2 cellular contexts compared by ENCODE assay signal in the genomic region with DNA sequence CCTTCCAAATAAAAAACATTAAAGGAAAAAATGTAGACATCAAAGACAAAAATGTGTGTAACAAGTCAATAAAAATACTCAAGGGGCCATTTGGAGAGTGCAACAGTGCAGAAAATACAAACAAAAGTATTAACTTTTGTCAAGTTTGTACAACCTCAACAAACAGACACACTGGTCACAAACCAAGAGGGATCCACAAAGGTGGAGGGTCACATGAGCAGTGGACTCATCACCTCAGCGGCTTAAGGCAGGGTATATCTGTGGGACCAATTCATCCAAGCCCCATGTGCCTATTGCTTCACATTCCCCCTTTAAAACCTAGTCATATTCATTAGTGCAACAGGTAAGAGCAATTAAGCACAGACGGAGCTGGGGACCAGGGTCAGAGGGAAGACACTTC.
TF ChIP-seq lines count a peak whose summit lies in the region.

No MANE protein-coding gene starts in this region.

TF ChIP-seq in HEK293, 187 proteins besides CTCF, POLR2A, EP300 and RAD21:
- TF ChIP-seq SCRT2 (tag by site-specific recombination; IDR thresholded peaks at IDR 0.05) = peak; percentile 54
- TF ChIP-seq ZNF664 (tag by site-specific recombination; IDR thresholded peaks at IDR 0.05) = no peak
- 0 out of 2 replicates have a peak, but pooled peaks have one; percentile 34 for TF ChIP-seq SCRT1 (tag by site-specific recombination; IDR thresholded peaks at IDR 0.05; ENCODE audit: borderline replicate concordance)
- no peak for TF ChIP-seq ZNF169 (tag by site-specific recombination; IDR thresholded peaks at IDR 0.05)

TF ChIP-seq in HepG2, 621 proteins besides CTCF, POLR2A, EP300 and RAD21 (continues in another document):
- no peak for TF ChIP-seq NR1H2 (CRISPR knock-in tag; IDR thresholded peaks at IDR 0.05; ENCODE audit: borderline replicate concordance, low read depth)
- TF ChIP-seq NFKB2 (CRISPR knock-in tag; IDR thresholded peaks at IDR 0.05; ENCODE audit: borderline replicate concordance) = no peak
- TF ChIP-seq ISL2 (CRISPR knock-in tag; IDR thresholded peaks at IDR 0.05) = peak; percentile 82
- TF ChIP-seq ZMYM4 (CRISPR knock-in tag; IDR thresholded peaks at IDR 0.05) = peak; percentile 20; the same call in 1 of the 2 replicates
- TF ChIP-seq, protein P1, sequence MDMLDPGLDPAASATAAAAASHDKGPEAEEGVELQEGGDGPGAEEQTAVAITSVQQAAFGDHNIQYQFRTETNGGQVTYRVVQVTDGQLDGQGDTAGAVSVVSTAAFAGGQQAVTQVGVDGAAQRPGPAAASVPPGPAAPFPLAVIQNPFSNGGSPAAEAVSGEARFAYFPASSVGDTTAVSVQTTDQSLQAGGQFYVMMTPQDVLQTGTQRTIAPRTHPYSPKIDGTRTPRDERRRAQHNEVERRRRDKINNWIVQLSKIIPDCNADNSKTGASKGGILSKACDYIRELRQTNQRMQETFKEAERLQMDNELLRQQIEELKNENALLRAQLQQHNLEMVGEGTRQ (IDR thresholded peaks at IDR 0.05; ENCODE audit: low read depth, low read length) = 0 out of 2 replicates have a peak, but pooled peaks have one; percentile 16
- TF ChIP-seq, protein P1 (CRISPR knock-in tag; IDR thresholded peaks at IDR 0.05; ENCODE audit: borderline replicate concordance) = peak; percentile 65; the same call in 1 of the 2 replicates
- peak; percentile 51; the same call in 1 of the 2 replicates for TF ChIP-seq CREM (IDR thresholded peaks at IDR 0.05)
- no peak for TF ChIP-seq CREM (CRISPR knock-in tag; IDR thresholded peaks at IDR 0.05)
- TF ChIP-seq, protein P2, sequence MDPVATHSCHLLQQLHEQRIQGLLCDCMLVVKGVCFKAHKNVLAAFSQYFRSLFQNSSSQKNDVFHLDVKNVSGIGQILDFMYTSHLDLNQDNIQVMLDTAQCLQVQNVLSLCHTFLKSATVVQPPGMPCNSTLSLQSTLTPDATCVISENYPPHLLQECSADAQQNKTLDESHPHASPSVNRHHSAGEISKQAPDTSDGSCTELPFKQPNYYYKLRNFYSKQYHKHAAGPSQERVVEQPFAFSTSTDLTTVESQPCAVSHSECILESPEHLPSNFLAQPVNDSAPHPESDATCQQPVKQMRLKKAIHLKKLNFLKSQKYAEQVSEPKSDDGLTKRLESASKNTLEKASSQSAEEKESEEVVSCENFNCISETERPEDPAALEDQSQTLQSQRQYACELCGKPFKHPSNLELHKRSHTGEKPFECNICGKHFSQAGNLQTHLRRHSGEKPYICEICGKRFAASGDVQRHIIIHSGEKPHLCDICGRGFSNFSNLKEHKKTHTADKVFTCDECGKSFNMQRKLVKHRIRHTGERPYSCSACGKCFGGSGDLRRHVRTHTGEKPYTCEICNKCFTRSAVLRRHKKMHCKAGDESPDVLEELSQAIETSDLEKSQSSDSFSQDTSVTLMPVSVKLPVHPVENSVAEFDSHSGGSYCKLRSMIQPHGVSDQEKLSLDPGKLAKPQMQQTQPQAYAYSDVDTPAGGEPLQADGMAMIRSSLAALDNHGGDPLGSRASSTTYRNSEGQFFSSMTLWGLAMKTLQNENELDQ (CRISPR knock-in tag; IDR thresholded peaks at IDR 0.05; ENCODE audit: borderline replicate concordance) = 0 out of 2 replicates have a peak, but pooled peaks have one; percentile 39
- TF ChIP-seq RARA (CRISPR knock-in tag; IDR thresholded peaks at IDR 0.05) = peak; percentile 30; the same call in 1 of the 2 replicates
- TF ChIP-seq SALL1 (CRISPR knock-in tag; IDR thresholded peaks at IDR 0.05) = peak; percentile 67
- peak; percentile 67 for TF ChIP-seq HHEX (CRISPR knock-in tag; IDR thresholded peaks at IDR 0.05)
- TF ChIP-seq ZNF562 (CRISPR knock-in tag; IDR thresholded peaks at IDR 0.05; ENCODE audit: borderline replicate concordance) = no peak
- TF ChIP-seq TBX3 (IDR thresholded peaks at IDR 0.05; ENCODE audit: borderline replicate concordance) = peak; percentile 81; the same call in 1 of the 2 replicates
- TF ChIP-seq CCAR2 (optimal IDR thresholded peaks at IDR 0.05; ENCODE audit: low read depth, low read length) = no peak
- TF ChIP-seq, protein P3, sequence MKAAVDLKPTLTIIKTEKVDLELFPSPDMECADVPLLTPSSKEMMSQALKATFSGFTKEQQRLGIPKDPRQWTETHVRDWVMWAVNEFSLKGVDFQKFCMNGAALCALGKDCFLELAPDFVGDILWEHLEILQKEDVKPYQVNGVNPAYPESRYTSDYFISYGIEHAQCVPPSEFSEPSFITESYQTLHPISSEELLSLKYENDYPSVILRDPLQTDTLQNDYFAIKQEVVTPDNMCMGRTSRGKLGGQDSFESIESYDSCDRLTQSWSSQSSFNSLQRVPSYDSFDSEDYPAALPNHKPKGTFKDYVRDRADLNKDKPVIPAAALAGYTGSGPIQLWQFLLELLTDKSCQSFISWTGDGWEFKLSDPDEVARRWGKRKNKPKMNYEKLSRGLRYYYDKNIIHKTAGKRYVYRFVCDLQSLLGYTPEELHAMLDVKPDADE (CRISPR knock-in tag; IDR thresholded peaks at IDR 0.05) = no peak
- 0 out of 2 replicates have a peak, but pooled peaks have one; percentile 15 for TF ChIP-seq FOSL2 (CRISPR knock-in tag; IDR thresholded peaks at IDR 0.05)
- peak; percentile 32; the same call in 1 of the 2 replicates for TF ChIP-seq BCL6 (CRISPR knock-in tag; IDR thresholded peaks at IDR 0.05)
- no peak for TF ChIP-seq ZNF556 (CRISPR knock-in tag; IDR thresholded peaks at IDR 0.05; ENCODE audit: borderline replicate concordance)
- TF ChIP-seq, protein P4, sequence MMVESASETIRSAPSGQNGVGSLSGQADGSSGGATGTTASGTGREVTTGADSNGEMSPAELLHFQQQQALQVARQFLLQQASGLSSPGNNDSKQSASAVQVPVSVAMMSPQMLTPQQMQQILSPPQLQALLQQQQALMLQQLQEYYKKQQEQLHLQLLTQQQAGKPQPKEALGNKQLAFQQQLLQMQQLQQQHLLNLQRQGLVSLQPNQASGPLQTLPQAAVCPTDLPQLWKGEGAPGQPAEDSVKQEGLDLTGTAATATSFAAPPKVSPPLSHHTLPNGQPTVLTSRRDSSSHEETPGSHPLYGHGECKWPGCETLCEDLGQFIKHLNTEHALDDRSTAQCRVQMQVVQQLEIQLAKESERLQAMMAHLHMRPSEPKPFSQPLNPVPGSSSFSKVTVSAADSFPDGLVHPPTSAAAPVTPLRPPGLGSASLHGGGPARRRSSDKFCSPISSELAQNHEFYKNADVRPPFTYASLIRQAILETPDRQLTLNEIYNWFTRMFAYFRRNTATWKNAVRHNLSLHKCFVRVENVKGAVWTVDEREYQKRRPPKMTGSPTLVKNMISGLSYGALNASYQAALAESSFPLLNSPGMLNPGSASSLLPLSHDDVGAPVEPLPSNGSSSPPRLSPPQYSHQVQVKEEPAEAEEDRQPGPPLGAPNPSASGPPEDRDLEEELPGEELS (CRISPR knock-in tag; IDR thresholded peaks at IDR 0.05) = peak; percentile 52
- 0 out of 2 replicates have a peak, but pooled peaks have one; percentile 17 for TF ChIP-seq KMT2A (CRISPR knock-in tag; IDR thresholded peaks at IDR 0.05)
- 0 out of 2 replicates have a peak, but pooled peaks have one; percentile 22 for TF ChIP-seq ATF1 (CRISPR knock-in tag; IDR thresholded peaks at IDR 0.05)
- TF ChIP-seq YEATS4 (CRISPR knock-in tag; IDR thresholded peaks at IDR 0.05; ENCODE audit: borderline replicate concordance) = no peak
- TF ChIP-seq, protein P5, sequence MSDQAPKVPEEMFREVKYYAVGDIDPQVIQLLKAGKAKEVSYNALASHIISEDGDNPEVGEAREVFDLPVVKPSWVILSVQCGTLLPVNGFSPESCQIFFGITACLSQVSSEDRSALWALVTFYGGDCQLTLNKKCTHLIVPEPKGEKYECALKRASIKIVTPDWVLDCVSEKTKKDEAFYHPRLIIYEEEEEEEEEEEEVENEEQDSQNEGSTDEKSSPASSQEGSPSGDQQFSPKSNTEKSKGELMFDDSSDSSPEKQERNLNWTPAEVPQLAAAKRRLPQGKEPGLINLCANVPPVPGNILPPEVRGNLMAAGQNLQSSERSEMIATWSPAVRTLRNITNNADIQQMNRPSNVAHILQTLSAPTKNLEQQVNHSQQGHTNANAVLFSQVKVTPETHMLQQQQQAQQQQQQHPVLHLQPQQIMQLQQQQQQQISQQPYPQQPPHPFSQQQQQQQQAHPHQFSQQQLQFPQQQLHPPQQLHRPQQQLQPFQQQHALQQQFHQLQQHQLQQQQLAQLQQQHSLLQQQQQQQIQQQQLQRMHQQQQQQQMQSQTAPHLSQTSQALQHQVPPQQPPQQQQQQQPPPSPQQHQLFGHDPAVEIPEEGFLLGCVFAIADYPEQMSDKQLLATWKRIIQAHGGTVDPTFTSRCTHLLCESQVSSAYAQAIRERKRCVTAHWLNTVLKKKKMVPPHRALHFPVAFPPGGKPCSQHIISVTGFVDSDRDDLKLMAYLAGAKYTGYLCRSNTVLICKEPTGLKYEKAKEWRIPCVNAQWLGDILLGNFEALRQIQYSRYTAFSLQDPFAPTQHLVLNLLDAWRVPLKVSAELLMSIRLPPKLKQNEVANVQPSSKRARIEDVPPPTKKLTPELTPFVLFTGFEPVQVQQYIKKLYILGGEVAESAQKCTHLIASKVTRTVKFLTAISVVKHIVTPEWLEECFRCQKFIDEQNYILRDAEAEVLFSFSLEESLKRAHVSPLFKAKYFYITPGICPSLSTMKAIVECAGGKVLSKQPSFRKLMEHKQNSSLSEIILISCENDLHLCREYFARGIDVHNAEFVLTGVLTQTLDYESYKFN (CRISPR knock-in tag; conservative IDR thresholded peaks at IDR 0.05) = peak; percentile 70
- TF ChIP-seq NR2F1 (CRISPR knock-in tag; IDR thresholded peaks at IDR 0.05) = 0 out of 4 replicates have a peak, but pooled peaks of 1 of the 2 experiments have one; percentile 27
- TF ChIP-seq ZNF547 (CRISPR knock-in tag; IDR thresholded peaks at IDR 0.05) = 0 out of 2 replicates have a peak, but pooled peaks have one; percentile 58
- TF ChIP-seq GATAD2A (CRISPR knock-in tag; IDR thresholded peaks at IDR 0.05) = peak; percentile 24; the same call in 1 of the 2 replicates
- TF ChIP-seq, protein P6, sequence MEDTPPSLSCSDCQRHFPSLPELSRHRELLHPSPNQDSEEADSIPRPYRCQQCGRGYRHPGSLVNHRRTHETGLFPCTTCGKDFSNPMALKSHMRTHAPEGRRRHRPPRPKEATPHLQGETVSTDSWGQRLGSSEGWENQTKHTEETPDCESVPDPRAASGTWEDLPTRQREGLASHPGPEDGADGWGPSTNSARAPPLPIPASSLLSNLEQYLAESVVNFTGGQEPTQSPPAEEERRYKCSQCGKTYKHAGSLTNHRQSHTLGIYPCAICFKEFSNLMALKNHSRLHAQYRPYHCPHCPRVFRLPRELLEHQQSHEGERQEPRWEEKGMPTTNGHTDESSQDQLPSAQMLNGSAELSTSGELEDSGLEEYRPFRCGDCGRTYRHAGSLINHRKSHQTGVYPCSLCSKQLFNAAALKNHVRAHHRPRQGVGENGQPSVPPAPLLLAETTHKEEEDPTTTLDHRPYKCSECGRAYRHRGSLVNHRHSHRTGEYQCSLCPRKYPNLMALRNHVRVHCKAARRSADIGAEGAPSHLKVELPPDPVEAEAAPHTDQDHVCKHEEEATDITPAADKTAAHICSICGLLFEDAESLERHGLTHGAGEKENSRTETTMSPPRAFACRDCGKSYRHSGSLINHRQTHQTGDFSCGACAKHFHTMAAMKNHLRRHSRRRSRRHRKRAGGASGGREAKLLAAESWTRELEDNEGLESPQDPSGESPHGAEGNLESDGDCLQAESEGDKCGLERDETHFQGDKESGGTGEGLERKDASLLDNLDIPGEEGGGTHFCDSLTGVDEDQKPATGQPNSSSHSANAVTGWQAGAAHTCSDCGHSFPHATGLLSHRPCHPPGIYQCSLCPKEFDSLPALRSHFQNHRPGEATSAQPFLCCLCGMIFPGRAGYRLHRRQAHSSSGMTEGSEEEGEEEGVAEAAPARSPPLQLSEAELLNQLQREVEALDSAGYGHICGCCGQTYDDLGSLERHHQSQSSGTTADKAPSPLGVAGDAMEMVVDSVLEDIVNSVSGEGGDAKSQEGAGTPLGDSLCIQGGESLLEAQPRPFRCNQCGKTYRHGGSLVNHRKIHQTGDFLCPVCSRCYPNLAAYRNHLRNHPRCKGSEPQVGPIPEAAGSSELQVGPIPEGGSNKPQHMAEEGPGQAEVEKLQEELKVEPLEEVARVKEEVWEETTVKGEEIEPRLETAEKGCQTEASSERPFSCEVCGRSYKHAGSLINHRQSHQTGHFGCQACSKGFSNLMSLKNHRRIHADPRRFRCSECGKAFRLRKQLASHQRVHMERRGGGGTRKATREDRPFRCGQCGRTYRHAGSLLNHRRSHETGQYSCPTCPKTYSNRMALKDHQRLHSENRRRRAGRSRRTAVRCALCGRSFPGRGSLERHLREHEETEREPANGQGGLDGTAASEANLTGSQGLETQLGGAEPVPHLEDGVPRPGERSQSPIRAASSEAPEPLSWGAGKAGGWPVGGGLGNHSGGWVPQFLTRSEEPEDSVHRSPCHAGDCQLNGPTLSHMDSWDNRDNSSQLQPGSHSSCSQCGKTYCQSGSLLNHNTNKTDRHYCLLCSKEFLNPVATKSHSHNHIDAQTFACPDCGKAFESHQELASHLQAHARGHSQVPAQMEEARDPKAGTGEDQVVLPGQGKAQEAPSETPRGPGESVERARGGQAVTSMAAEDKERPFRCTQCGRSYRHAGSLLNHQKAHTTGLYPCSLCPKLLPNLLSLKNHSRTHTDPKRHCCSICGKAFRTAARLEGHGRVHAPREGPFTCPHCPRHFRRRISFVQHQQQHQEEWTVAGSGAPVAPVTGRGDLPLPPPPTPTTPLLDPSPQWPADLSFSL (CRISPR knock-in tag; IDR thresholded peaks at IDR 0.05) = peak; percentile 74; the same call in 1 of the 2 replicates
- TF ChIP-seq CEBPG (CRISPR knock-in tag; IDR thresholded peaks at IDR 0.05) = peak; percentile 57; the same call in 1 of the 2 replicates
- TF ChIP-seq FOXP1 (IDR thresholded peaks at IDR 0.05) = peak; percentile 51; the same call in 1 of the 2 replicates
- peak; percentile 72; the same call in 1 of the 2 replicates for TF ChIP-seq FOXP1 (CRISPR knock-in tag; IDR thresholded peaks at IDR 0.05)
- TF ChIP-seq, protein P7, sequence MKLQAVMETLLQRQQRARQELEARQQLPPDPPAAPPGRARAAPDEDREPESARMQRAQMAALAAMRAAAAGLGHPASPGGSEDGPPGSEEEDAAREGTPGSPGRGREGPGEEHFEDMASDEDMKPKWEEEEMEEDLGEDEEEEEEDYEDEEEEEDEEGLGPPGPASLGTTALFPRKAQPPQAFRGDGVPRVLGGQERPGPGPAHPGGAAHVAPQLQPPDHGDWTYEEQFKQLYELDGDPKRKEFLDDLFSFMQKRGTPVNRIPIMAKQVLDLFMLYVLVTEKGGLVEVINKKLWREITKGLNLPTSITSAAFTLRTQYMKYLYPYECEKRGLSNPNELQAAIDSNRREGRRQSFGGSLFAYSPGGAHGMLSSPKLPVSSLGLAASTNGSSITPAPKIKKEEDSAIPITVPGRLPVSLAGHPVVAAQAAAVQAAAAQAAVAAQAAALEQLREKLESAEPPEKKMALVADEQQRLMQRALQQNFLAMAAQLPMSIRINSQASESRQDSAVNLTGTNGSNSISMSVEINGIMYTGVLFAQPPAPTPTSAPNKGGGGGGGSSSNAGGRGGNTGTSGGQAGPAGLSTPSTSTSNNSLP (IDR thresholded peaks at IDR 0.05; ENCODE audit: low read depth, low read length) = peak; percentile 72; the same call in 1 of the 2 replicates
- no peak for TF ChIP-seq SOX6 (IDR thresholded peaks at IDR 0.05)
- TF ChIP-seq SOX6 (CRISPR knock-in tag; IDR thresholded peaks at IDR 0.05) = peak; percentile 62
- TF ChIP-seq, protein P8, sequence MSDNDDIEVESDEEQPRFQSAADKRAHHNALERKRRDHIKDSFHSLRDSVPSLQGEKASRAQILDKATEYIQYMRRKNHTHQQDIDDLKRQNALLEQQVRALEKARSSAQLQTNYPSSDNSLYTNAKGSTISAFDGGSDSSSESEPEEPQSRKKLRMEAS (IDR thresholded peaks at IDR 0.05) = 0 out of 2 replicates have a peak, but pooled peaks have one; percentile 49
- peak; percentile 79 for TF ChIP-seq PITX1 (CRISPR knock-in tag; IDR thresholded peaks at IDR 0.05)
